In genomic region chr13:85828094-85828684, GRCh38 we compare ENCODE assay signal across 8 cellular contexts. TPM values are rescaled to one million over a fixed set of nuclear protein-coding genes. Genes with fewer than 3 reads are reported as not detected.
DNase-seq lines count a peak whose midpoint lies in the region; ATAC-seq and TF ChIP-seq lines count a peak whose summit lies in the region.
"Had no signal": no experiment of that assay in that cellular context is flagged by ENCODE, and none has a peak within 500 bp of the region (broad histone marks: within the 10 kb centered on the region; RNA-seq: fewer than 3 reads in every experiment).

No MANE protein-coding gene starts in this region.

- H3K4me1 Mint-ChIP-seq in CD4-positive, alpha-beta memory T cell: no peaks in the 10 kb centered on the region

- ATAC-seq in HG02610 (IDR thresholded peaks at IDR 0.05; ENCODE audit: unreplicated experiment) (peak; percentile 51), RWPE2 (ENCODE audit: low read depth) (no peak)

- no peak overlapping the region for H3K27ac ChIP-seq in RWPE2 (ENCODE audit: poor library complexity, severe bottlenecking)
- H3K27ac ChIP-seq in CD4-positive, alpha-beta memory T cell (ENCODE audit: low read depth, low read length): no peak overlapping the region

- H3K4me3 ChIP-seq in GM06990 (replicated peaks; ENCODE audit: low read depth, low read length) (no peak overlapping the region), RWPE2 (ENCODE audit: severe bottlenecking) (no peak overlapping the region)
- H3K4me3 ChIP-seq in CD4-positive, alpha-beta memory T cell (ENCODE audit: low read length in 2 of 2): no peak overlapping the region

- H3K36me3 Mint-ChIP-seq in CD4-positive, alpha-beta memory T cell: no peaks in the 10 kb centered on the region

- intact Hi-C loops in CD4-positive, alpha-beta memory T cell (cut with micrococcal nuclease): no loop called here

- no peaks in the 10 kb centered on the region for H3K36me3 ChIP-seq in GM06990 (ENCODE audit: control insufficient read depth, insufficient read depth, low read length)
- H3K36me3 ChIP-seq in RWPE2 (ENCODE audit: low read depth): no peaks in the 10 kb centered on the region
- H3K36me3 ChIP-seq in CD4-positive, alpha-beta memory T cell (ENCODE audit: insufficient read depth, low read length): no peaks in the 10 kb centered on the region

- TF ChIP-seq CTCF in GM06990 (IDR thresholded peaks at IDR 0.05; ENCODE audit: insufficient read depth, low read length, poor library complexity, severe bottlenecking) (peak; percentile 52), RWPE2 (IDR thresholded peaks at IDR 0.05; ENCODE audit: poor library complexity, severe bottlenecking) (peak; percentile 78)

- H3K9me3 Mint-ChIP-seq in CD4-positive, alpha-beta memory T cell: peaks cover 0 to 3% (median 0%) of the 10 kb centered on the region in 8 donors

- POLR2A ChIA-PET in CD4-positive, alpha-beta memory T cell (lab: Charles Lee; ENCODE audit: partially characterized antibody): no interaction called here

- H3K9me3 ChIP-seq in RWPE2 (ENCODE audit: severe bottlenecking): no peaks in the 10 kb centered on the region
- no peaks in the 10 kb centered on the region for H3K9me3 ChIP-seq in CD4-positive, alpha-beta memory T cell (ENCODE audit: control insufficient read depth in 1 of 2, low read length in 2 of 2)

- H3K4me1 ChIP-seq in RWPE2 (ENCODE audit: insufficient read depth, poor library complexity, severe bottlenecking): peaks cover 3% of the 10 kb centered on the region
- H3K4me1 ChIP-seq in CD4-positive, alpha-beta memory T cell (ENCODE audit: insufficient read depth, low read length): no peaks in the 10 kb centered on the region

- H3K27me3 ChIP-seq in GM06990 (replicated peaks; ENCODE audit: control insufficient read depth, insufficient read depth, low read length): no peaks in the 10 kb centered on the region
- no peaks in the 10 kb centered on the region for H3K27me3 ChIP-seq in RWPE2 (ENCODE audit: insufficient read depth, poor library complexity, severe bottlenecking)
- no peaks in the 10 kb centered on the region for H3K27me3 ChIP-seq in CD4-positive, alpha-beta memory T cell (ENCODE audit: insufficient read depth, low read length)

- no peak overlapping the region for H3K4me3 Mint-ChIP-seq in CD4-positive, alpha-beta memory T cell

- H3K27me3 Mint-ChIP-seq in CD4-positive, alpha-beta memory T cell: no peaks in the 10 kb centered on the region

- CTCF ChIA-PET in CD4-positive, alpha-beta memory T cell (lab: Charles Lee; ENCODE audit: partially characterized antibody): no interaction called here

- no peak overlapping the region for H3K27ac Mint-ChIP-seq in CD4-positive, alpha-beta memory T cell

- DNase-seq in GM06990 (ENCODE audit: extremely low read depth, insufficient read length): peak; percentile 3
- DNase-seq in RWPE2 (ENCODE audit: low spot score): no peak
- DNase-seq in globus pallidus (ENCODE audit: low spot score): peak; percentile 23
- no peak for DNase-seq in activated CD4-positive, alpha-beta T cell treated with anti-CD3 and anti-CD28 coated beads, Interleukin-2, amount 50 U/mL, for 1 hour
- DNase-seq in CD4-positive, alpha-beta memory T cell: no peak
- no peak for DNase-seq in epidermal melanocyte (ENCODE audit: insufficient read length, low spot score)

RNA-seq across cellular contexts. Expression of gene SLITRK6, which starts 29.0 kb away (rescaled TPM):
- total RNA-seq in CD4-positive, alpha-beta memory T cell: not detected
- not detected for polyA plus RNA-seq in CD4-positive, alpha-beta memory T cell
- total RNA-seq: T-helper 2 cell treated with Interferon-gamma antibody and Interleukin-4, amounts not matched to agents 100 ng/mL and 5 ng/mL, for 36 hours had no signal

Comparison
In these comparisons a context has a peak if more than half of its experiments do, and no peak if none do; other contexts are left out.
1. DNase-seq: peak in GM06990 (single experiment) and globus pallidus (single experiment); none in RWPE2 (single experiment), activated CD4-positive, alpha-beta T cell treated with anti-CD3 and anti-CD28 coated beads, Interleukin-2, amount 50 U/mL, for 1 hour (single experiment), CD4-positive, alpha-beta memory T cell (0 of 5) and epidermal melanocyte (single experiment).